8 cellular contexts compared by ENCODE assay signal in genomic region chr5:64768358-64769312, GRCh38. TPM values are rescaled to one million over a fixed set of nuclear protein-coding genes. Genes with fewer than 3 reads are reported as not detected.
DNase-seq lines count a peak whose midpoint lies in the region; ATAC-seq and TF ChIP-seq lines count a peak whose summit lies in the region.

CWC27 (plus strand) TSS chr5:64768930; CDS start chr5:64769147, 217 bp downstream.
SREK1IP1 (minus strand) TSS chr5:64768691; CDS start chr5:64768517, 174 bp downstream.

- peaks cover 0 to 17% (median 3%) of the 10 kb centered on the region in 3 donors for H3K36me3 Mint-ChIP-seq in naive thymus-derived CD8-positive, alpha-beta T cell

- peak within 1 kb of the TSS; percentile 97 to 100 (median 100) for H3K4me3 Mint-ChIP-seq in naive thymus-derived CD8-positive, alpha-beta T cell

- peaks cover 84% of the 10 kb centered on the region for H3K79me2 ChIP-seq in DOHH2 (ENCODE audit: control insufficient read depth, low read length)

- no peaks in the 10 kb centered on the region for H3F3A ChIP-seq in DOHH2 (ENCODE audit: control insufficient read depth, insufficient read depth)

- no peaks in the 10 kb centered on the region for H3K9me3 Mint-ChIP-seq in naive thymus-derived CD8-positive, alpha-beta T cell

- H3K9me2 ChIP-seq in DOHH2 (replicated peaks; ENCODE audit: control insufficient read depth, low read length) = no peaks in the 10 kb centered on the region

- H3K27ac ChIP-seq in DOHH2 (ENCODE audit: low read depth, low read length) = peak within 1 kb of the TSS; percentile 49
- peak within 1 kb of the TSS; percentile 78 for H3K27ac ChIP-seq in KOPT-K1 (ENCODE audit: low read depth, low read length, poor library complexity, severe bottlenecking)

- peak within 1 kb of the TSS; percentile 99 for H3K4me2 ChIP-seq in DOHH2 (ENCODE audit: low read length)

- no peaks in the 10 kb centered on the region for H3K27me3 ChIP-seq in DOHH2 (ENCODE audit: control insufficient read depth, low read length)

- H4K20me1 ChIP-seq in DOHH2 (ENCODE audit: control insufficient read depth, insufficient read depth, low read depth, low read length) = peaks cover 3% of the 10 kb centered on the region; the same call in 1 of the 2 replicates

- no peaks in the 10 kb centered on the region for H3K27me3 Mint-ChIP-seq in naive thymus-derived CD8-positive, alpha-beta T cell

- peak; percentile 86 for DNase-seq in RPMI7951 (ENCODE audit: low read depth)
- peak; percentile 56 to 60 for DNase-seq in activated T-helper 1 cell treated with anti-CD3 and anti-CD28 coated beads, Interleukin-2, amount 50 U/mL, for 16 hours (ENCODE audit: low read depth in 1 of 2, low spot score in 1 of 2)
- DNase-seq in fibroblast of mammary gland (ENCODE audit: low read depth) = peak; percentile 91
- peak; percentile 61 to 91 (median 82) for DNase-seq in naive thymus-derived CD8-positive, alpha-beta T cell
- peak; percentile 68 to 89 (median 74) for DNase-seq in stimulated activated naive CD4-positive, alpha-beta T cell (lab: John Stamatoyannopoulos, UW)

- peaks cover 32% of the 10 kb centered on the region for H3K4me1 ChIP-seq in DOHH2 (ENCODE audit: control insufficient read depth, low read length)

- peaks cover 29 to 74% (median 68%) of the 10 kb centered on the region in 4 donors for H3K4me1 Mint-ChIP-seq in naive thymus-derived CD8-positive, alpha-beta T cell

- peak within 1 kb of the TSS; percentile 86 for H3K4me3 ChIP-seq in DOHH2 (ENCODE audit: low read length)
- peak within 1 kb of the TSS; percentile 69 for H3K4me3 ChIP-seq in fibroblast of mammary gland (ENCODE audit: control insufficient read depth, low read depth, low read length)

- H3K27ac Mint-ChIP-seq in naive thymus-derived CD8-positive, alpha-beta T cell = peak within 1 kb of the TSS; percentile 97 to 100 (median 99)

- POLR2A ChIA-PET in naive thymus-derived CD8-positive, alpha-beta T cell (lab: Charles Lee) = interaction anchor here (0.6 to 1.8 kb wide), 8 partner anchors 11 to 855 kb away, joined by 3 to 7 read pairs (median 3); partner anchors contain the start of genes CENPK and PPWD1

- H3K9me3 ChIP-seq in DOHH2 (ENCODE audit: control insufficient read depth, insufficient read depth, low read length) (no peaks in the 10 kb centered on the region), KOPT-K1 (ENCODE audit: insufficient read depth, low read length, poor library complexity, severe bottlenecking) (no peaks in the 10 kb centered on the region)

- TF ChIP-seq CTCF in DOHH2 (IDR thresholded peaks at IDR 0.05; ENCODE audit: low read depth, low read length, poor library complexity, severe bottlenecking) (no peak), fibroblast of mammary gland (conservative IDR thresholded peaks at IDR 0.05; ENCODE audit: control insufficient read depth, insufficient read depth, low read depth, low read length) (peak; percentile 22)

- peak; percentile 96 for ATAC-seq in GM21786 (IDR thresholded peaks at IDR 0.05; ENCODE audit: unreplicated experiment)
- peak; percentile 95 for ATAC-seq in naive thymus-derived CD8-positive, alpha-beta T cell

- H3K36me3 ChIP-seq in DOHH2 (ENCODE audit: control insufficient read depth, low read length) (peaks cover 34% of the 10 kb centered on the region), KOPT-K1 (ENCODE audit: insufficient read depth, low read length) (peaks cover 30% of the 10 kb centered on the region)

RNA-seq across cellular contexts. Expression of gene CWC27, which starts in this region (rescaled TPM):
- total RNA-seq in RPMI7951 (2014; rRNA removed; shearing (Covaris generic)) = 12.6 and 16.7 TPM in 2 replicates
- total RNA-seq in naive thymus-derived CD8-positive, alpha-beta T cell = 10 to 100 TPM; 20.3 to 23.6 TPM
- 10 to 100 TPM; 32.3 to 33.8 (median 32.6) TPM for polyA plus RNA-seq in naive thymus-derived CD8-positive, alpha-beta T cell

RNA-seq across cellular contexts. Expression of gene SREK1IP1, which starts in this region (rescaled TPM):
- 4.6 and 6.6 TPM in 2 replicates for total RNA-seq in RPMI7951 (2014; rRNA removed; shearing (Covaris generic))
- 10 to 100 TPM; 19.4 to 25.9 TPM for total RNA-seq in naive thymus-derived CD8-positive, alpha-beta T cell
- polyA plus RNA-seq in naive thymus-derived CD8-positive, alpha-beta T cell = 10 to 100 TPM; 21.3 to 38.4 (median 31.9) TPM

Comparison
In these comparisons a context has a peak if more than half of its experiments do, and no peak if none do; other contexts are left out.
1. Peak in every context shown above with its lines: DNase-seq, ATAC-seq, H3K4me3 ChIP-seq and H3K27ac ChIP-seq.